8 cellular contexts compared by ENCODE assay signal in the genomic region with DNA sequence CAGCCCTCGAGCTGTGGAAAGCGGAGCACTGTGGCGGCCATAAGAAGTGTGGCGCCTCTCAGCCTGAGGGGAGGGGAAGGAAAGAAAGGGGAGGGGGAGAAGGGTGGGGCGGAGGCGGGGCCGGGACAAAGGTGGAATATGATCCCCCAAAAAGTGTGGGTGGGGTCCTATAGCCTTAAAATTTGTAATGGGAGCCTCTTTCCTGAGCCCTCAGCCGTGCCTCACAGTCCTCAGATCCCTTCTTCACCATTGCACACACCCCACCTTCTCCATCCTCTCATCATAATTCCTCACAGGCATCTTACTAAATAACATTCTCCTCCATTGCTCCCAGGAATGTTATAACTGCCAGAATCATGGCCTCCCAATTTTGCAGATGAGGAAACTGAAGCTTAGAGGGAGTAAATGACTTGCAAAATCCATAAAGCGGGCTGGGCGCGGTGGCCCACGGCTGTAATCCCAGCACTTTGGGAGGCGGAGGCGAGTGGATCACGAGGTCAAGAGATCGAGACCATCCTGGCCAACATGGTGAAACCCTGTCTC. TPM values are rescaled to one million over a fixed set of nuclear protein-coding genes. Genes with fewer than 3 reads are reported as not detected.
DNase-seq lines count a peak whose midpoint lies in the region; ATAC-seq and TF ChIP-seq lines count a peak whose summit lies in the region.

No MANE protein-coding gene starts in this region.

- peak overlapping the region; percentile 97 for H3K4me3 Mint-ChIP-seq in activated naive CD8-positive, alpha-beta T cell treated with anti-CD3 and anti-CD28 coated beads for 36 hours

- peak overlapping the region; percentile 74 to 99 for H3K27ac ChIP-seq in thoracic aorta

- peak overlapping the region; percentile 89 for H3K27ac Mint-ChIP-seq in activated naive CD8-positive, alpha-beta T cell treated with anti-CD3 and anti-CD28 coated beads for 36 hours

- H3K27me3 ChIP-seq in kidney epithelial cell (ENCODE audit: control insufficient read depth, insufficient read depth, low read length): no peaks in the 10 kb centered on the region
- no peaks in the 10 kb centered on the region for H3K27me3 ChIP-seq in thoracic aorta (replicated peaks; ENCODE audit: insufficient read depth)

- H3K4me3 ChIP-seq in kidney epithelial cell (ENCODE audit: low read depth, low read length): peak overlapping the region; percentile 40
- H3K4me3 ChIP-seq in thoracic aorta: peak overlapping the region; percentile 90

- peaks cover 17 to 32% of the 10 kb centered on the region in 2 donors for H3K4me1 ChIP-seq in thoracic aorta (ENCODE audit: control insufficient read depth in 1 of 2, low read depth in 2 of 2)

- ATAC-seq in HG02943 (IDR thresholded peaks at IDR 0.05; ENCODE audit: low read depth, unreplicated experiment): peak; percentile 3
- ATAC-seq in thoracic aorta (ENCODE audit: insufficient number of reproducible peaks, low FRiP score, low read depth): peak; percentile 31
- no peak for ATAC-seq in HG02623 (IDR thresholded peaks at IDR 0.05; ENCODE audit: unreplicated experiment)
- ATAC-seq in GM21526 (IDR thresholded peaks at IDR 0.05; ENCODE audit: low FRiP score, unreplicated experiment): no peak

- peaks cover 6% of the 10 kb centered on the region for H3K36me3 Mint-ChIP-seq in activated naive CD8-positive, alpha-beta T cell treated with anti-CD3 and anti-CD28 coated beads for 36 hours

- TF ChIP-seq CTCF in kidney epithelial cell (IDR thresholded peaks at IDR 0.05; ENCODE audit: insufficient read depth, low read length, poor library complexity, severe bottlenecking) (no peak), thoracic aorta (IDR thresholded peaks at IDR 0.05) (no peak)

- H3K9me3 Mint-ChIP-seq in activated naive CD8-positive, alpha-beta T cell treated with anti-CD3 and anti-CD28 coated beads for 36 hours: no peaks in the 10 kb centered on the region

- peaks cover 22% of the 10 kb centered on the region for H3K4me1 Mint-ChIP-seq in activated naive CD8-positive, alpha-beta T cell treated with anti-CD3 and anti-CD28 coated beads for 36 hours

- peaks cover 9% of the 10 kb centered on the region for H3K27me3 Mint-ChIP-seq in activated naive CD8-positive, alpha-beta T cell treated with anti-CD3 and anti-CD28 coated beads for 36 hours

- intact Hi-C loops in posterior vena cava (cut with DNase I): no loop called here

- DNase-seq in CD1c-positive myeloid dendritic cell (ENCODE audit: extremely low spot score) (peak; percentile 10), kidney epithelial cell (ENCODE audit: low read depth) (no peak), thoracic aorta (ENCODE audit: low spot score) (no peak), posterior vena cava (ENCODE audit: low spot score) (no peak)
- no peak for DNase-seq in activated naive CD8-positive, alpha-beta T cell treated with anti-CD3 and anti-CD28 coated beads for 36 hours

- no peaks in the 10 kb centered on the region for H3K36me3 ChIP-seq in kidney epithelial cell (ENCODE audit: control insufficient read depth, insufficient read depth, low read length)
- H3K36me3 ChIP-seq in thoracic aorta: no peaks in the 10 kb centered on the region

- no peaks in the 10 kb centered on the region for H3K9me3 ChIP-seq in thoracic aorta

RNA-seq across cellular contexts. Expression of gene RAB6A, which starts 0.6 kb away (rescaled TPM):
- 10 to 100 TPM; 54.7 to 57.3 TPM for total RNA-seq in activated naive CD8-positive, alpha-beta T cell treated with anti-CD3 and anti-CD28 coated beads for 36 hours
- total RNA-seq in kidney epithelial cell (120 and 181 TPM in 2 replicates), thoracic aorta (100 to 1,000 TPM; 179 to 247 TPM), posterior vena cava (100 to 1,000 TPM; 118 to 140 TPM)

RNA-seq across cellular contexts. Expression of gene MRPL48, which starts 26.2 kb away (rescaled TPM):
- 10 to 100 TPM; 53.9 to 59.3 TPM for total RNA-seq in activated naive CD8-positive, alpha-beta T cell treated with anti-CD3 and anti-CD28 coated beads for 36 hours
- 37.0 and 52.4 TPM in 2 replicates for total RNA-seq in kidney epithelial cell
- total RNA-seq in thoracic aorta: 10 to 100 TPM in 1 of 2 donors, 1 to 10 TPM in 1; 3.8 to 18.6 TPM
- 10 to 100 TPM; 15.8 to 17.1 TPM for total RNA-seq in posterior vena cava

Comparison
In these comparisons a context has a peak if more than half of its experiments do, and no peak if none do; other contexts are left out.
1. ATAC-seq: peak in HG02943 (single experiment) and thoracic aorta (single experiment); none in HG02623 (single experiment) and GM21526 (single experiment).